In genomic region chr3:63656791-63657190, GRCh38 we compare ENCODE assay signal across 22 cellular contexts. TPM values are rescaled to one million over a fixed set of nuclear protein-coding genes. Genes with fewer than 3 reads are reported as not detected.
A peak's percentile ranks its signal among the peaks of the same experiment; 100 is the strongest.
DNase-seq lines count a peak whose midpoint lies in the region; ATAC-seq, FAIRE-seq and TF ChIP-seq lines count a peak whose summit lies in the region.
"Had no signal": no experiment of that assay in that cellular context is flagged by ENCODE, and none has a peak within 500 bp of the region (broad histone marks: within the 10 kb centered on the region; RNA-seq: fewer than 3 reads in every experiment).

No MANE protein-coding gene starts in this region.

- H3K4me1 ChIP-seq in pancreas: no peaks in the 10 kb centered on the region
- H3K4me1 ChIP-seq: suprapubic skin had no signal

- in situ Hi-C loops in astrocyte of the cerebellum (cut with HindIII; ENCODE audit: low sequenced_read_pairs): no loop called here

- H3K27me3 ChIP-seq in pancreas: no peaks in the 10 kb centered on the region
- H3K27me3 ChIP-seq: suprapubic skin had no signal

- no peak overlapping the region for H3K4me3 ChIP-seq in astrocyte of the cerebellum (ENCODE audit: low read depth, low read length)
- no peak overlapping the region for H3K4me3 ChIP-seq in pancreas
- H3K4me3 ChIP-seq: suprapubic skin had no signal

- no peak for FAIRE-seq in pancreas (lab: Jason Lieb, UNC)
- FAIRE-seq: HepG2 had no signal

- TF ChIP-seq CTCF in astrocyte of the cerebellum (IDR thresholded peaks at IDR 0.05; ENCODE audit: low read depth, low read length, missing control alignments): no peak
- TF ChIP-seq CTCF in pancreas (IDR thresholded peaks at IDR 0.05): no peak

- H3K36me3 ChIP-seq in pancreas: no peaks in the 10 kb centered on the region
- H3K36me3 ChIP-seq: suprapubic skin had no signal

- WGBS in pancreas, 2 donors: 82 to 93% methylated on average over 6 of the region's 6 CpGs

- DNase-seq in HS-27A (ENCODE audit: low read depth) (peak; percentile 82), astrocyte of the cerebellum (ENCODE audit: low read depth) (peak; percentile 16), iris pigment epithelial cell (ENCODE audit: low read depth) (peak; percentile 75), dedifferentiated amniotic fluid mesenchymal stem cell (ENCODE audit: extremely low spot score) (no peak), GF-D8 (lab: John Stamatoyannopoulos, UW) (no peak), pancreas (no peak)
- DNase-seq: activated CD4-positive, CD25-positive, alpha-beta regulatory T cell; activated effector memory CD4-positive, alpha-beta T cell treated with Interleukin-2 at 50 U/mL for 16 hours; CD4-positive, CD25-positive, alpha-beta regulatory T cell; cortex of kidney; erythroblast; H7; natural killer cell; NCI-H2107; NCI-H774; T-helper 1 cell had no signal

- H3K9me3 ChIP-seq in pancreas: no peaks in the 10 kb centered on the region
- H3K9me3 ChIP-seq: suprapubic skin had no signal

- intact Hi-C loops in pancreas (cut with DNase I): no loop called here

- no peak for ATAC-seq in HG02840 (IDR thresholded peaks at IDR 0.05; ENCODE audit: low FRiP score, unreplicated experiment)
- ATAC-seq in pancreas: no peak
- ATAC-seq: HepG2, natural killer cell, Panc1 had no signal

- no peak overlapping the region for H3K27ac ChIP-seq in pancreas
- H3K27ac ChIP-seq: suprapubic skin had no signal

RNA-seq across cellular contexts. Expression of gene SNTN, which starts 4.3 kb away (rescaled TPM):
- under 1 TPM in 1 of 6 donors, not detected in 5; 0.16 TPM for total RNA-seq in pancreas
- polyA plus RNA-seq in pancreas: not detected
- total RNA-seq: activated CD8-positive, alpha-beta memory T cell treated with anti-CD3 and anti-CD28 coated beads for 36 hours; CD4-positive, CD25-positive, alpha-beta regulatory T cell; H7; HepG2; lower leg skin; natural killer cell; suprapubic skin had no signal
- polyA plus RNA-seq: CD4-positive, CD25-positive, alpha-beta regulatory T cell; HepG2 had no signal

Comparison
In these comparisons a context has a peak if more than half of its experiments do, and no peak if none do; other contexts are left out.
1. DNase-seq: peak in HS-27A (single experiment), astrocyte of the cerebellum (single experiment) and iris pigment epithelial cell (single experiment); none in dedifferentiated amniotic fluid mesenchymal stem cell (single experiment), GF-D8 (single experiment) and pancreas (0 of 6).